ENCODE assay signal across 27 cellular contexts in the genomic region with DNA sequence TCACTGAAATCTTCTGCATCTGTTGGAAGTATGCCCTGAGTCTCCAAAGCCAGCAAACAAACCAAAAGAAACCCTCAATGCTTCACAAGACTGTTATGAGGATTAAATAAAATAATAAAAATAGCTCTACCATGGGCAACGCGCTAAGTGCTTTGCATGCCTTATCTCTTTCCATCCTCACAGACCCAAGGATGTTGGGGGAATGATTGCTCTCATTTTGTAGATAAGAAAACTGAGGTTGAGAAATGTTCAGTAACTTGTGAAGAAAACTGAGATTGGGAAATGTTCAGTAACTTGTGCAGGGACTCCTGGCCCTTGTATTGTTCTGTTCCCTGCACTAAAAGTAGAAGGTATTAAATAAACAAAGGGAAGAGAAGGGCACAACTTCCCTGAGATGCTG. TPM values are rescaled to one million over a fixed set of nuclear protein-coding genes. Genes with fewer than 3 reads are reported as not detected.
A peak's percentile ranks its signal among the peaks of the same experiment; 100 is the strongest.
DNase-seq lines count a peak whose midpoint lies in the region; ATAC-seq and TF ChIP-seq lines count a peak whose summit lies in the region.
"Had no signal": no experiment of that assay in that cellular context is flagged by ENCODE, and none has a peak within 500 bp of the region (broad histone marks: within the 10 kb centered on the region; RNA-seq: fewer than 3 reads in every experiment).

No MANE protein-coding gene starts in this region.

- CTCF ChIA-PET in HEK293 (lab: Yijun Ruan, JAX), result interaction anchor here (0.6 to 8.5 kb wide), 7 partner anchors 11 to 533 kb away, joined by 3 to 147 read pairs (median 4); no protein-coding TSS in a partner anchor

- H3K4me1 ChIP-seq in HEK293 (ENCODE audit: control insufficient read depth, insufficient read depth, low read length) (peaks cover 12% of the 10 kb centered on the region), trophoblast cell (ENCODE audit: control insufficient read depth in 1 of 2, insufficient read depth in 2 of 2, low read length in 2 of 2) (peaks cover 4 to 7% of the 10 kb centered on the region in 2 experiments)
- H3K4me1 ChIP-seq: HAP-1 had no signal

- no peak overlapping the region for H3K23ac ChIP-seq in trophoblast cell (ENCODE audit: low read length)

- no peaks in the 10 kb centered on the region for H3K9me3 ChIP-seq in HEK293 (ENCODE audit: control insufficient read depth, insufficient read depth, low read depth, low read length)
- no peaks in the 10 kb centered on the region for H3K9me3 ChIP-seq in trophoblast cell (ENCODE audit: insufficient read depth, low read depth, low read length)
- H3K9me3 ChIP-seq: HAP-1 had no signal

- H3K79me1 ChIP-seq in trophoblast cell (ENCODE audit: low read length), result peaks cover 29% of the 10 kb centered on the region

- H4K91ac ChIP-seq in trophoblast cell (ENCODE audit: low read depth, low read length), result no peak overlapping the region

- no peaks in the 10 kb centered on the region for H3K36me3 Mint-ChIP-seq in activated T-cell treated with anti-CD3 and anti-CD28 coated beads, Interleukin-2, amount 50 U/mL, for 24 hours (ENCODE audit: low read depth)
- H3K36me3 Mint-ChIP-seq: CD4-positive, alpha-beta memory T cell had no signal

- no peak overlapping the region for H3K4ac ChIP-seq in trophoblast cell (ENCODE audit: low read depth, low read length)

- peak overlapping the region; percentile 85 for H2BK12ac ChIP-seq in trophoblast cell (ENCODE audit: low read length)

- H4K8ac ChIP-seq in trophoblast cell (ENCODE audit: low read depth, low read length), result no peak overlapping the region

- no peak overlapping the region for H3K4me3 Mint-ChIP-seq in stimulated activated naive CD8-positive, alpha-beta T cell treated with anti-CD3 and anti-CD28 coated beads, Interleukin-15, amount 100 ng/mL, for 72 hours
- H3K4me3 Mint-ChIP-seq in activated T-cell treated with anti-CD3 and anti-CD28 coated beads, Interleukin-2, amount 50 U/mL, for 24 hours, result no peak overlapping the region
- H3K4me3 Mint-ChIP-seq: GM23338 had no signal

- no peak overlapping the region for H3K27ac ChIP-seq in HEK293 (ENCODE audit: extremely low read depth, low read depth, low read length)
- H3K27ac ChIP-seq in trophoblast cell (ENCODE audit: low read depth, low read length), result peak overlapping the region; percentile 3
- H3K27ac ChIP-seq: BLaER1 treated with 17β-estradiol and CSF1 and Interleukin-3, amounts not matched to agents 10 nM and 100 nM; PC-9 had no signal

- no peaks in the 10 kb centered on the region for H3K9me3 Mint-ChIP-seq in stimulated activated naive CD8-positive, alpha-beta T cell treated with anti-CD3 and anti-CD28 coated beads, Interleukin-15, amount 100 ng/mL, for 72 hours
- no peaks in the 10 kb centered on the region for H3K9me3 Mint-ChIP-seq in activated T-cell treated with anti-CD3 and anti-CD28 coated beads, Interleukin-2, amount 50 U/mL, for 24 hours

- H3K14ac ChIP-seq in trophoblast cell (ENCODE audit: low read length), result no peak overlapping the region

- no peak overlapping the region for H3K9ac ChIP-seq in trophoblast cell (ENCODE audit: low read length)
- H3K9ac ChIP-seq: BLaER1 treated with 17β-estradiol and CSF1 and Interleukin-3, amounts not matched to agents 10 nM and 100 nM had no signal

- ATAC-seq in HG03175 (IDR thresholded peaks at IDR 0.05; ENCODE audit: unreplicated experiment) (no peak), HG03457 (IDR thresholded peaks at IDR 0.05; ENCODE audit: unreplicated experiment) (no peak)
- ATAC-seq in stimulated activated naive CD8-positive, alpha-beta T cell treated with anti-CD3 and anti-CD28 coated beads, Interleukin-15, amount 100 ng/mL, for 72 hours, result no peak
- ATAC-seq: GM23338 had no signal

- H2BK5ac ChIP-seq in trophoblast cell (ENCODE audit: low read depth, low read length, poor library complexity), result peak overlapping the region; percentile 62

- peaks cover 32% of the 10 kb centered on the region for H3K4me1 Mint-ChIP-seq in stimulated activated naive CD8-positive, alpha-beta T cell treated with anti-CD3 and anti-CD28 coated beads, Interleukin-15, amount 100 ng/mL, for 72 hours
- H3K4me1 Mint-ChIP-seq in activated T-cell treated with anti-CD3 and anti-CD28 coated beads, Interleukin-2, amount 50 U/mL, for 24 hours (ENCODE audit: low read depth), result peaks cover 29% of the 10 kb centered on the region

- no peak overlapping the region for H2BK120ac ChIP-seq in trophoblast cell (ENCODE audit: insufficient read depth, low read length, poor library complexity)

- TF ChIP-seq CTCF in HEK293 (tag by site-specific recombination; IDR thresholded peaks at IDR 0.05) (no peak), fibroblast of the aortic adventitia (IDR thresholded peaks at IDR 0.05; ENCODE audit: insufficient read depth, low read length) (no peak)

- no peak overlapping the region for H3K4me2 ChIP-seq in trophoblast cell (ENCODE audit: low read length)
- H3K4me2 ChIP-seq: BLaER1 treated with 17β-estradiol and CSF1 and Interleukin-3, amounts not matched to agents 10 nM and 100 nM; PC-9 had no signal

- H3K18ac ChIP-seq in trophoblast cell (ENCODE audit: low read length), result no peak overlapping the region

- H2AK5ac ChIP-seq in trophoblast cell (ENCODE audit: low read length), result no peak overlapping the region

- H3K36me3 ChIP-seq in HEK293 (ENCODE audit: control insufficient read depth in 2 of 2, insufficient read depth in 1 of 2, low read length in 2 of 2) (no peaks in the 10 kb centered on the region), trophoblast cell (ENCODE audit: control insufficient read depth in 1 of 2, insufficient read depth in 2 of 2, low read length in 2 of 2) (peaks cover 23% of the 10 kb centered on the region in 2 experiments)
- H3K36me3 ChIP-seq: BLaER1 treated with 17β-estradiol and CSF1 and Interleukin-3, amounts not matched to agents 10 nM and 100 nM; HAP-1 had no signal

- POLR2A ChIA-PET in HEK293 (lab: Yijun Ruan, JAX), result interaction anchor here (0.6 kb wide), 1 partner anchor 21 kb away, joined by 3 read pairs; no protein-coding TSS in a partner anchor

- no CpG with 5 or more reads among the region's 2 CpGs for WGBS in trophoblast cell (ENCODE audit: extremely low coverage, insufficient coverage, insufficient read length)

- H3K4me3 ChIP-seq in HEK293 (ENCODE audit: low read depth, low read length), result no peak overlapping the region
- no peak overlapping the region for H3K4me3 ChIP-seq in fibroblast of the aortic adventitia (ENCODE audit: low read depth, low read length)
- H3K4me3 ChIP-seq in trophoblast cell (ENCODE audit: low read depth, low read length), result no peak overlapping the region
- H3K4me3 ChIP-seq: BLaER1 treated with 17β-estradiol and CSF1 and Interleukin-3, amounts not matched to agents 10 nM and 100 nM; GM23338; HAP-1; PC-9 had no signal

- H4K12ac ChIP-seq in trophoblast cell (ENCODE audit: low read depth, low read length), result no peak overlapping the region

- H3K27me3 ChIP-seq in trophoblast cell (ENCODE audit: insufficient read depth, low read length), result no peaks in the 10 kb centered on the region

- peaks cover 13% of the 10 kb centered on the region for H3K79me2 ChIP-seq in trophoblast cell (ENCODE audit: control insufficient read depth, insufficient read depth, low read length, poor library complexity)

- no peak overlapping the region for H2AFZ ChIP-seq in trophoblast cell (ENCODE audit: insufficient read depth, low read length, poor library complexity)
- H2AFZ ChIP-seq: GM23338, PC-9 had no signal

- H3K27me3 Mint-ChIP-seq in stimulated activated naive CD8-positive, alpha-beta T cell treated with anti-CD3 and anti-CD28 coated beads, Interleukin-15, amount 100 ng/mL, for 72 hours, result peaks cover 79% of the 10 kb centered on the region
- H3K27me3 Mint-ChIP-seq in activated T-cell treated with anti-CD3 and anti-CD28 coated beads, Interleukin-2, amount 50 U/mL, for 24 hours, result peaks cover 69% of the 10 kb centered on the region

- peak; percentile 24 for DNase-seq in OCI-M1 (lab: John Stamatoyannopoulos, UW)
- peak; percentile 29 for DNase-seq in fibroblast of the aortic adventitia (ENCODE audit: low read depth)
- DNase-seq in trophoblast cell, result no peak
- no peak for DNase-seq in stimulated activated naive CD8-positive, alpha-beta T cell treated with anti-CD3 and anti-CD28 coated beads, Interleukin-15, amount 100 ng/mL, for 72 hours
- no peak for DNase-seq in activated T-cell treated with anti-CD3 and anti-CD28 coated beads, Interleukin-2, amount 50 U/mL, for 24 hours
- DNase-seq: AML-193; CD4-positive, alpha-beta memory T cell; COR-L47; NCI-H1105 treated with DMSO at 0.1 percent for 48 hours; NCI-H146; NCI-H1930; NCI-H446 treated with DMSO at 0.1 percent for 48 hours; NCI-H526; NK-92 treated with Interleukin-12 subunit alpha and Interleukin-12 subunit beta, amount 100 ng/mL, for 24 hours; PC-9; RPMI8226; SHP77 had no signal

- H3K27ac Mint-ChIP-seq in stimulated activated naive CD8-positive, alpha-beta T cell treated with anti-CD3 and anti-CD28 coated beads, Interleukin-15, amount 100 ng/mL, for 72 hours, result no peak overlapping the region
- H3K27ac Mint-ChIP-seq in activated T-cell treated with anti-CD3 and anti-CD28 coated beads, Interleukin-2, amount 50 U/mL, for 24 hours, result no peak overlapping the region
- H3K27ac Mint-ChIP-seq: CD4-positive, alpha-beta memory T cell; GM23338 had no signal

TF ChIP-seq in HEK293, 187 proteins besides CTCF, POLR2A, EP300 and RAD21 (continues in another document):
- TF ChIP-seq ZNF366 (tag by site-specific recombination; conservative IDR thresholded peaks at IDR 0.05), result peak; percentile 34; the same call in 1 of the 2 replicates
- TF ChIP-seq ZNF544 (tag by site-specific recombination; IDR thresholded peaks at IDR 0.05), result no peak
- TF ChIP-seq, protein P1, sequence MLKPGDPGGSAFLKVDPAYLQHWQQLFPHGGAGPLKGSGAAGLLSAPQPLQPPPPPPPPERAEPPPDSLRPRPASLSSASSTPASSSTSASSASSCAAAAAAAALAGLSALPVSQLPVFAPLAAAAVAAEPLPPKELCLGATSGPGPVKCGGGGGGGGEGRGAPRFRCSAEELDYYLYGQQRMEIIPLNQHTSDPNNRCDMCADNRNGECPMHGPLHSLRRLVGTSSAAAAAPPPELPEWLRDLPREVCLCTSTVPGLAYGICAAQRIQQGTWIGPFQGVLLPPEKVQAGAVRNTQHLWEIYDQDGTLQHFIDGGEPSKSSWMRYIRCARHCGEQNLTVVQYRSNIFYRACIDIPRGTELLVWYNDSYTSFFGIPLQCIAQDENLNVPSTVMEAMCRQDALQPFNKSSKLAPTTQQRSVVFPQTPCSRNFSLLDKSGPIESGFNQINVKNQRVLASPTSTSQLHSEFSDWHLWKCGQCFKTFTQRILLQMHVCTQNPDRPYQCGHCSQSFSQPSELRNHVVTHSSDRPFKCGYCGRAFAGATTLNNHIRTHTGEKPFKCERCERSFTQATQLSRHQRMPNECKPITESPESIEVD (tag by site-specific recombination; IDR thresholded peaks at IDR 0.05), result peak; percentile 59
- no peak for TF ChIP-seq ZNF571 (tag by site-specific recombination; IDR thresholded peaks at IDR 0.05)

RNA-seq across cellular contexts. Expression of a gene that starts 7.9 kb away (rescaled TPM):
- total RNA-seq in fibroblast of the aortic adventitia (ENCODE audit: low replicate concordance), result not detected in 2 replicates
- polyA plus RNA-seq in trophoblast cell (2013), result 1,543 and 1,644 TPM in 2 replicates
- total RNA-seq: CD4-positive, alpha-beta memory T cell; GM23338; HT-29; LHCN-M2; MCF 10A; PC-9; SK-MEL-5 had no signal
- polyA plus RNA-seq: CD4-positive, alpha-beta memory T cell; GM23338 had no signal

RNA-seq across cellular contexts. Expression of a gene that starts 24.4 kb away (rescaled TPM):
- total RNA-seq in fibroblast of the aortic adventitia (ENCODE audit: low replicate concordance), result 21.5 and 30.3 TPM in 2 replicates
- 74.2 and 79.0 TPM in 2 replicates for polyA plus RNA-seq in trophoblast cell (2013)

Comparison
In these comparisons a context has a peak if more than half of its experiments do, and no peak if none do; other contexts are left out.
1. DNase-seq: peak in OCI-M1 (single experiment) and fibroblast of the aortic adventitia (single experiment); none in trophoblast cell (0 of 2), stimulated activated naive CD8-positive, alpha-beta T cell treated with anti-CD3 and anti-CD28 coated beads, Interleukin-15, amount 100 ng/mL, for 72 hours (0 of 2) and activated T-cell treated with anti-CD3 and anti-CD28 coated beads, Interleukin-2, amount 50 U/mL, for 24 hours (single experiment).